Comparison of ENCODE assay signal across 26 cellular contexts in genomic region chr21:31754561-31754960, GRCh38.
"Had no signal": no experiment of that assay in that cellular context is flagged by ENCODE, and none has a peak within 500 bp of the region (broad histone marks: within the 10 kb centered on the region; RNA-seq: fewer than 3 reads in every experiment).

No MANE protein-coding gene starts in this region.

- H3K36me3 Mint-ChIP-seq: activated CD8-positive, alpha-beta memory T cell treated with anti-CD3 and anti-CD28 coated beads, Interleukin-2, amount 10 ng/mL, durations not matched to agents 7 days and 5 days; activated naive CD4-positive, alpha-beta T cell treated with anti-CD3 and anti-CD28 coated beads, Interleukin-2, amount 50 U/mL, for 24 hours; brain; T-cell had no signal

- H3K9me3 Mint-ChIP-seq: activated naive CD4-positive, alpha-beta T cell treated with anti-CD3 and anti-CD28 coated beads, Interleukin-2, amount 50 U/mL, for 24 hours; activated T-cell treated with anti-CD3 and anti-CD28 coated beads, Interleukin-2, amount 50 U/mL, for 24 hours; activated T-helper 1 cell treated with anti-CD3 and anti-CD28 coated beads, Interleukin-12 subunit alpha, Interleukin-12 subunit beta, Interleukin-2, Interleukin-4 antibody, amounts not matched to agents 30 ng/mL and 10 ng/mL and 1 ng/mL, durations not matched to agents 14 hours and 24 hours and 36 hours; brain; central memory CD8-positive, alpha-beta T cell; T-cell had no signal

- DNase-seq: activated CD4-positive, alpha-beta T cell treated with anti-CD3 and anti-CD28 coated beads for 4 hours; activated CD8-positive, alpha-beta memory T cell treated with anti-CD3 and anti-CD28 coated beads, Interleukin-2, amount 10 ng/mL, durations not matched to agents 7 days and 5 days; activated effector memory CD4-positive, alpha-beta T cell treated with Interleukin-2 at 50 U/mL for 16 hours; activated naive CD4-positive, alpha-beta T cell; activated T-cell treated with anti-CD3 and anti-CD28 coated beads, Interleukin-2, amount 50 U/mL, for 24 hours; amniotic stem cell; MG63; NCI-H1092 treated with DMSO at 0.1 percent for 48 hours; NCI-H1417 treated with DMSO at 0.1 percent for 48 hours; NCI-H1694; NCI-H2029; NCI-H345; NCI-H510A; NCI-H526 treated with DMSO at 0.1 percent for 48 hours; NCI-H82; SIG-M5; T-cell; T-helper 2 cell; T1000; WERI-Rb-1 had no signal

- H3K4me1 Mint-ChIP-seq: activated CD8-positive, alpha-beta memory T cell treated with anti-CD3 and anti-CD28 coated beads, Interleukin-2, amount 10 ng/mL, durations not matched to agents 7 days and 5 days; activated naive CD4-positive, alpha-beta T cell treated with anti-CD3 and anti-CD28 coated beads, Interleukin-2, amount 50 U/mL, for 24 hours; central memory CD8-positive, alpha-beta T cell; T-cell had no signal

- H3K27ac ChIP-seq: SK-N-MC, WERI-Rb-1 had no signal

- H3K27me3 ChIP-seq: MG63 had no signal

- H3K36me3 ChIP-seq: MG63, WERI-Rb-1 had no signal

- H3K27ac Mint-ChIP-seq: activated CD8-positive, alpha-beta memory T cell treated with anti-CD3 and anti-CD28 coated beads, Interleukin-2, amount 10 ng/mL, durations not matched to agents 7 days and 5 days; activated naive CD4-positive, alpha-beta T cell treated with anti-CD3 and anti-CD28 coated beads, Interleukin-2, amount 50 U/mL, for 24 hours; activated T-cell treated with anti-CD3 and anti-CD28 coated beads, Interleukin-2, amount 50 U/mL, for 24 hours; activated T-helper 1 cell treated with anti-CD3 and anti-CD28 coated beads, Interleukin-12 subunit alpha, Interleukin-12 subunit beta, Interleukin-2, Interleukin-4 antibody, amounts not matched to agents 30 ng/mL and 10 ng/mL and 1 ng/mL, durations not matched to agents 14 hours and 24 hours and 36 hours; brain; T-cell had no signal

- H3K4me3 Mint-ChIP-seq: activated CD8-positive, alpha-beta memory T cell treated with anti-CD3 and anti-CD28 coated beads, Interleukin-2, amount 10 ng/mL, durations not matched to agents 7 days and 5 days; activated naive CD4-positive, alpha-beta T cell treated with anti-CD3 and anti-CD28 coated beads, Interleukin-2, amount 50 U/mL, for 24 hours; activated T-cell treated with anti-CD3 and anti-CD28 coated beads, Interleukin-2, amount 50 U/mL, for 24 hours; activated T-helper 1 cell treated with anti-CD3 and anti-CD28 coated beads, Interleukin-12 subunit alpha, Interleukin-12 subunit beta, Interleukin-2, Interleukin-4 antibody, amounts not matched to agents 30 ng/mL and 10 ng/mL and 1 ng/mL, durations not matched to agents 14 hours and 24 hours and 36 hours; brain; central memory CD8-positive, alpha-beta T cell; T-cell had no signal

- ATAC-seq: activated CD4-positive, CD25-positive, alpha-beta regulatory T cell treated with anti-CD3 and anti-CD28 coated beads, Interleukin-2, amount 50 U/mL, for 24 hours; activated CD8-positive, alpha-beta memory T cell treated with anti-CD3 and anti-CD28 coated beads, Interleukin-2, amount 10 ng/mL, durations not matched to agents 7 days and 5 days; T-cell had no signal

- H3K9me3 ChIP-seq: MG63 had no signal

- H3K27me3 Mint-ChIP-seq: activated CD8-positive, alpha-beta memory T cell treated with anti-CD3 and anti-CD28 coated beads, Interleukin-2, amount 10 ng/mL, durations not matched to agents 7 days and 5 days; activated naive CD4-positive, alpha-beta T cell treated with anti-CD3 and anti-CD28 coated beads, Interleukin-2, amount 50 U/mL, for 24 hours; brain had no signal

- H3K4me3 ChIP-seq: MG63, SK-N-MC had no signal
